21 cellular contexts compared by ENCODE assay signal in genomic region chr17:57211543-57211942, GRCh38. TPM values are rescaled to one million over a fixed set of nuclear protein-coding genes. Genes with fewer than 3 reads are reported as not detected.
DNase-seq lines count a peak whose midpoint lies in the region; ATAC-seq, FAIRE-seq and TF ChIP-seq lines count a peak whose summit lies in the region.
"Had no signal": no experiment of that assay in that cellular context is flagged by ENCODE, and none has a peak within 500 bp of the region (broad histone marks: within the 10 kb centered on the region; RNA-seq: fewer than 3 reads in every experiment).

No MANE protein-coding gene starts in this region.

- peaks cover 26% of the 10 kb centered on the region for H3K4me1 ChIP-seq in A549
- peaks cover 48% of the 10 kb centered on the region for H3K4me1 ChIP-seq in PC-3 (ENCODE audit: insufficient read depth, low read length)
- no peaks in the 10 kb centered on the region for H3K4me1 ChIP-seq in fibroblast of lung (ENCODE audit: control insufficient read depth, extremely low read depth, insufficient read depth, low read length)
- no peaks in the 10 kb centered on the region for H3K4me1 ChIP-seq in tibial artery
- H3K4me1 ChIP-seq: body of pancreas, sigmoid colon had no signal

- CTCF ChIA-PET in A549 (lab: Yijun Ruan, JAX): interaction anchor here (0.6 to 2.8 kb wide), 5 partner anchors 31 to 622 kb away, joined by 3 to 14 read pairs (median 3); no protein-coding TSS in a partner anchor
- CTCF ChIA-PET in PC-3 (lab: Charles Lee): no interaction called here

- DNase-seq in A549 (ENCODE audit: low read depth in 1 of 2, low spot score in 1 of 2): peak; percentile 17 to 33
- peak; percentile 48 for DNase-seq in H54 (ENCODE audit: insufficient read length, low spot score)
- peak; percentile 90 for DNase-seq in PC-3
- peak; percentile 18 to 69 for DNase-seq in fibroblast of lung (ENCODE audit: low read depth in 2 of 2)
- DNase-seq in NCI-H1048 (lab: John Stamatoyannopoulos, UW): no peak
- no peak for DNase-seq in GDM1 (lab: John Stamatoyannopoulos, UW)
- DNase-seq in activated T-cell treated with anti-CD3 and anti-CD28 coated beads, Interleukin-2, amount 50 U/mL, for 72 hours: no peak
- DNase-seq in tibial artery: no peak
- DNase-seq: activated CD4-positive, alpha-beta memory T cell treated with anti-CD3 and anti-CD28 coated beads for 36 hours; body of pancreas; effector CD8-positive, alpha-beta T cell; head of caudate nucleus; KG1; left ventricle myocardium superior; OCI-M1; sigmoid colon; stimulated activated naive CD4-positive, alpha-beta T cell had no signal

- peaks cover 28% of the 10 kb centered on the region for H3K27me3 Mint-ChIP-seq in activated T-cell treated with anti-CD3 and anti-CD28 coated beads, Interleukin-2, amount 50 U/mL, for 72 hours (ENCODE audit: low read depth)

- no peak overlapping the region for H3K4me3 Mint-ChIP-seq in activated T-cell treated with anti-CD3 and anti-CD28 coated beads, Interleukin-2, amount 50 U/mL, for 72 hours
- H3K4me3 Mint-ChIP-seq: activated CD4-positive, alpha-beta memory T cell treated with anti-CD3 and anti-CD28 coated beads for 36 hours; natural killer cell treated with Interleukin-12 subunit alpha and Interleukin-12 subunit beta and Interleukin-15 and Interleukin-18, amount 100 ng/mL, for 72 hours had no signal

- H3K27me3 ChIP-seq in PC-3 (ENCODE audit: low read length): no peaks in the 10 kb centered on the region
- no peaks in the 10 kb centered on the region for H3K27me3 ChIP-seq in fibroblast of lung (ENCODE audit: control insufficient read depth, insufficient read depth, low read length)
- no peaks in the 10 kb centered on the region for H3K27me3 ChIP-seq in tibial artery
- H3K27me3 ChIP-seq: body of pancreas, vagina had no signal

- H4K20me1 ChIP-seq in PC-3 (ENCODE audit: low read length): no peaks in the 10 kb centered on the region
- no peaks in the 10 kb centered on the region for H4K20me1 ChIP-seq in fibroblast of lung (ENCODE audit: control insufficient read depth, extremely low read depth, insufficient read depth, low read length)

- intact Hi-C loops in PC-3 (cut with micrococcal nuclease): loop anchor here (2.0 to 5.0 kb wide), 2 partner anchors 45 to 79 kb away; partner anchors contain the start of gene MSI2
- intact Hi-C loops in tibial artery (cut with DNase I; ENCODE audit: low total_unique reads): no loop called here

- TF ChIP-seq CTCF in A549 (IDR thresholded peaks at IDR 0.05) (no peak), PC-3 (conservative IDR thresholded peaks at IDR 0.05; ENCODE audit: low read depth, low read length) (peak; percentile 38; the same call in 1 of the 2 replicates), fibroblast of lung (conservative IDR thresholded peaks at IDR 0.05 in 1 of 2, IDR thresholded peaks at IDR 0.05 in 1 of 2; ENCODE audit: low read depth in 1 of 2, low read length in 2 of 2) (no peak), tibial artery (IDR thresholded peaks at IDR 0.05) (no peak)

- TF ChIP-seq POLR2A in A549 (IDR thresholded peaks at IDR 0.05; ENCODE audit: low read length) (no peak), H54 (IDR thresholded peaks at IDR 0.05; ENCODE audit: low read depth, low read length) (no peak)

- H3K4me3 ChIP-seq in A549 (no peak overlapping the region), PC-3 (ENCODE audit: low read length) (peak overlapping the region; percentile 10; the same call in 1 of the 2 replicates), fibroblast of lung (replicated peaks in 1 of 4; ENCODE audit: control extremely low read depth in 1 of 4, insufficient read depth in 1 of 4, low read depth in 3 of 4, low read length in 4 of 4) (no peak overlapping the region), tibial artery (no peak overlapping the region)
- H3K4me3 ChIP-seq: body of pancreas, sigmoid colon, vagina had no signal

- WGBS in A549 (ENCODE audit: missing lambda C conversion rate): 16% methylated on average over 4 of the region's 4 CpGs

- no TSS peak for BruUV-seq in PC-3 (replicated peaks; lab: Mats Ljungman, UMichigan)

- TF ChIP-seq EP300 in A549 (IDR thresholded peaks at IDR 0.05): no peak

- H3K79me2 ChIP-seq in PC-3 (ENCODE audit: low read length) (no peaks in the 10 kb centered on the region), fibroblast of lung (ENCODE audit: control insufficient read depth, insufficient read depth, low read length) (no peaks in the 10 kb centered on the region)

- H3K9me2 ChIP-seq in PC-3 (replicated peaks; ENCODE audit: low read length): no peaks in the 10 kb centered on the region

- H3K9me3 Mint-ChIP-seq in activated T-cell treated with anti-CD3 and anti-CD28 coated beads, Interleukin-2, amount 50 U/mL, for 72 hours: no peaks in the 10 kb centered on the region
- H3K9me3 Mint-ChIP-seq: natural killer cell treated with Interleukin-12 subunit alpha and Interleukin-12 subunit beta and Interleukin-15 and Interleukin-18, amount 100 ng/mL, for 72 hours had no signal

- H3K9me3 ChIP-seq in A549: peaks cover 21% of the 10 kb centered on the region
- no peaks in the 10 kb centered on the region for H3K9me3 ChIP-seq in PC-3 (ENCODE audit: low read length)
- H3K9me3 ChIP-seq in fibroblast of lung (ENCODE audit: control insufficient read depth, insufficient read depth, low read depth, low read length): no peaks in the 10 kb centered on the region
- H3K9me3 ChIP-seq in tibial artery: no peaks in the 10 kb centered on the region
- H3K9me3 ChIP-seq: vagina had no signal

- H3K4me1 Mint-ChIP-seq in activated T-cell treated with anti-CD3 and anti-CD28 coated beads, Interleukin-2, amount 50 U/mL, for 72 hours (ENCODE audit: low read depth): no peaks in the 10 kb centered on the region

- peak overlapping the region; percentile 46 for H3K9ac ChIP-seq in PC-3 (ENCODE audit: low read length)
- H3K9ac ChIP-seq in fibroblast of lung (ENCODE audit: insufficient read depth, low read length): no peak overlapping the region

- H3K27ac Mint-ChIP-seq in activated T-cell treated with anti-CD3 and anti-CD28 coated beads, Interleukin-2, amount 50 U/mL, for 72 hours: no peak overlapping the region
- H3K27ac Mint-ChIP-seq: activated CD4-positive, alpha-beta memory T cell treated with anti-CD3 and anti-CD28 coated beads for 36 hours; activated T-helper 2 cell treated with anti-CD3 and anti-CD28 coated beads, Interferon-gamma antibody, Interleukin-2, Interleukin-4, amounts not matched to agents 10 μg/mL and 5 μg/mL and 100 μg/mL, durations not matched to agents 14 hours and 24 hours and 36 hours; natural killer cell treated with Interleukin-12 subunit alpha and Interleukin-12 subunit beta and Interleukin-15 and Interleukin-18, amount 100 ng/mL, for 72 hours had no signal

- POLR2A ChIA-PET in A549 (lab: Yijun Ruan, JAX): no interaction called here
- POLR2A ChIA-PET in PC-3 (lab: Charles Lee; ENCODE audit: unreplicated experiment): no interaction called here

- H3K36me3 ChIP-seq in PC-3 (ENCODE audit: low read depth, low read length): no peaks in the 10 kb centered on the region
- H3K36me3 ChIP-seq in fibroblast of lung (ENCODE audit: control insufficient read depth, insufficient read depth, low read length): no peaks in the 10 kb centered on the region
- H3K36me3 ChIP-seq in tibial artery: no peaks in the 10 kb centered on the region
- H3K36me3 ChIP-seq: sigmoid colon, vagina had no signal

- FAIRE-seq in A549 (lab: Jason Lieb, UNC): no peak
- FAIRE-seq in H54 (lab: Jason Lieb, UNC): peak; percentile 52
- FAIRE-seq: GM12892 had no signal

- H3K4me2 ChIP-seq in A549 (peak overlapping the region; percentile 41), PC-3 (ENCODE audit: low read length) (peak overlapping the region; percentile 70), fibroblast of lung (ENCODE audit: extremely low read depth, insufficient read depth, low read length) (no peak overlapping the region)

- H3K27ac ChIP-seq in A549 (peak overlapping the region in 1 of 2 experiments; percentile 33; a peak in 1 of 6 replicates), PC-3 (ENCODE audit: low read length) (peak overlapping the region; percentile 88), fibroblast of lung (ENCODE audit: insufficient read depth, low read length) (no peak overlapping the region), tibial artery (no peak overlapping the region)
- H3K27ac ChIP-seq: body of pancreas, sigmoid colon, vagina had no signal

- ATAC-seq in A549 (peak; percentile 81 to 84; a peak in 5 of 6 replicates), PC-3 (peak; percentile 76)
- no peak for ATAC-seq in activated T-cell treated with anti-CD3 and anti-CD28 coated beads, Interleukin-2, amount 50 U/mL, for 72 hours (replicated peaks in 1 of 2)
- ATAC-seq: body of pancreas; left ventricle myocardium superior; natural killer cell treated with Interleukin-12 subunit alpha and Interleukin-12 subunit beta and Interleukin-15 and Interleukin-18, amount 100 ng/mL, for 72 hours had no signal

- peaks cover 11% of the 10 kb centered on the region for H3F3A ChIP-seq in PC-3 (ENCODE audit: low read length, unreplicated experiment)

- no peak for TF ChIP-seq RAD21 in A549 (conservative IDR thresholded peaks at IDR 0.05 in 1 of 2, IDR thresholded peaks at IDR 0.05 in 1 of 2)

- H3K36me3 Mint-ChIP-seq in activated T-cell treated with anti-CD3 and anti-CD28 coated beads, Interleukin-2, amount 50 U/mL, for 72 hours (ENCODE audit: insufficient read depth in 2 of 2): peaks cover 0 to 3% of the 10 kb centered on the region in 2 donors

- H2AFZ ChIP-seq in PC-3 (ENCODE audit: low read length): peak overlapping the region; percentile 33
- H2AFZ ChIP-seq in fibroblast of lung (ENCODE audit: low read length): no peak overlapping the region

TF ChIP-seq in A549, 52 proteins besides CTCF, POLR2A, EP300 and RAD21:
- no peak for TF ChIP-seq CHD4 (IDR thresholded peaks at IDR 0.05; ENCODE audit: borderline replicate concordance)
- TF ChIP-seq NPAS2 (CRISPR knock-in tag; IDR thresholded peaks at IDR 0.05; ENCODE audit: borderline replicate concordance): no peak
- TF ChIP-seq NFE2L2 (conservative IDR thresholded peaks at IDR 0.05; ENCODE audit: low read length): no peak
- no peak for TF ChIP-seq EHMT2 (IDR thresholded peaks at IDR 0.05; ENCODE audit: low read depth)

RNA-seq across cellular contexts. Expression of gene MSI2, which starts 44.8 kb away (rescaled TPM):
- polyA plus RNA-seq in A549 (2011; rRNA removed) (44.4 and 47.5 TPM in 2 replicates), A549 (2017; fragmentation: RNase III; extraction: RNeasy Plus Mini Kit Qiagen cat#74134 plus additional on column Dnase treatment) (40.9 to 45.4 TPM (median 43.6 TPM) in 3 replicates), fibroblast of lung (6.8 and 9.2 TPM in 2 replicates)
- polyA plus RNA-seq in A549 (2012; cell fraction: cytosol; rRNA removed): 28.1 and 30.1 TPM in 2 replicates
- polyA plus RNA-seq in A549 (2012; cell fraction: nucleus; rRNA removed): 24.4 and 31.1 TPM in 2 replicates
- polyA minus RNA-seq in A549 (2011; rRNA and poly(A)+ RNA removed): 66.7 and 75.6 TPM in 2 replicates
- total RNA-seq in PC-3 (2014; rRNA removed) (54.7 and 60.4 TPM in 2 replicates), fibroblast of lung (11.0 and 14.2 TPM in 2 replicates)
- 10.0 and 10.4 TPM in 2 replicates for polyA plus RNA-seq in fibroblast of lung (2012)
- polyA minus RNA-seq in fibroblast of lung (ENCODE audit: low replicate concordance): 12.0 and 31.8 TPM in 2 replicates
- total RNA-seq in activated T-cell treated with anti-CD3 and anti-CD28 coated beads, Interleukin-2, amount 50 U/mL, for 72 hours: 100 to 1,000 TPM; 112 to 119 TPM

Comparison
In these comparisons a context has a peak if more than half of its experiments do, and no peak if none do; other contexts are left out.
1. ATAC-seq: peak in A549 (2 of 2) and PC-3 (single experiment); none in activated T-cell treated with anti-CD3 and anti-CD28 coated beads, Interleukin-2, amount 50 U/mL, for 72 hours (0 of 2).
2. DNase-seq: peak in A549 (2 of 2), H54 (single experiment), PC-3 (single experiment) and fibroblast of lung (2 of 2); none in NCI-H1048 (single experiment), GDM1 (single experiment), activated T-cell treated with anti-CD3 and anti-CD28 coated beads, Interleukin-2, amount 50 U/mL, for 72 hours (0 of 2) and tibial artery (0 of 2).